ENCODE assay signal across 1 cellular context in the genomic region with DNA sequence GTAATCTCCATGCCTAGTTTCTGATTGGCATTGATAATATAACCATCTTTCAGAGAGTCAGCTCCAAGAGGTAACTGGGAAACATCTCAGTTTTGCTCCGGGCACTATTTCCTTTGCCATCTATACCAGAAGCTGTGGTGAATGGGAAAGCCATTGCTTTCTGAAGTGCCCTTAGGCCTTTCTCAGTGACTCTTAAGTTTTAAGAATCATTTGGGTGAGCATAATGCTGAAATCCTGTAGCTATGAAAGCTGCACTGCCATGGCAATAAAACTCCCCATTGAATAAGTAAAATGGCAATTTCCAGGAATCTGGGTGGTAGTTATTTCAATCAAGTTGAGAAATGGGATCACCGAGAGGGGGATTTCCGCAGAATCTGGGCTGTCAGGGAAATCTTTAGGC.
TF ChIP-seq lines count a peak whose summit lies in the region.

No MANE protein-coding gene starts in this region.

TF ChIP-seq in IMR-90, 13 proteins besides CTCF, POLR2A, EP300 and RAD21 (continued from another document):
- TF ChIP-seq, protein P1, sequence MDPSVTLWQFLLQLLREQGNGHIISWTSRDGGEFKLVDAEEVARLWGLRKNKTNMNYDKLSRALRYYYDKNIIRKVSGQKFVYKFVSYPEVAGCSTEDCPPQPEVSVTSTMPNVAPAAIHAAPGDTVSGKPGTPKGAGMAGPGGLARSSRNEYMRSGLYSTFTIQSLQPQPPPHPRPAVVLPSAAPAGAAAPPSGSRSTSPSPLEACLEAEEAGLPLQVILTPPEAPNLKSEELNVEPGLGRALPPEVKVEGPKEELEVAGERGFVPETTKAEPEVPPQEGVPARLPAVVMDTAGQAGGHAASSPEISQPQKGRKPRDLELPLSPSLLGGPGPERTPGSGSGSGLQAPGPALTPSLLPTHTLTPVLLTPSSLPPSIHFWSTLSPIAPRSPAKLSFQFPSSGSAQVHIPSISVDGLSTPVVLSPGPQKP (IDR thresholded peaks at IDR 0.05; ENCODE audit: borderline replicate concordance, low read depth, low read length), result no peak
